ENCODE assay signal across 1 cellular context in genomic region chr6:105621564-105622175, GRCh38.
TF ChIP-seq lines count a peak whose summit lies in the region.

No MANE protein-coding gene starts in this region.

TF ChIP-seq in IMR-90, 13 proteins besides CTCF, POLR2A, EP300 and RAD21 (continued from another document):
- no peak for TF ChIP-seq MAZ (IDR thresholded peaks at IDR 0.05; ENCODE audit: borderline replicate concordance, low read depth, low read length)
- TF ChIP-seq CHD1 (IDR thresholded peaks at IDR 0.05; ENCODE audit: low read depth, low read length), result no peak
- TF ChIP-seq RFX5 (IDR thresholded peaks at IDR 0.05; ENCODE audit: low read depth, low read length), result no peak
- TF ChIP-seq FOS (IDR thresholded peaks at IDR 0.05; ENCODE audit: low read depth, low read length), result no peak
- TF ChIP-seq USF2 (IDR thresholded peaks at IDR 0.05; ENCODE audit: low read depth, low read length), result no peak
- no peak for TF ChIP-seq RCOR1 (IDR thresholded peaks at IDR 0.05; ENCODE audit: insufficient replicate concordance, low read length)
- TF ChIP-seq CEBPB (IDR thresholded peaks at IDR 0.05; ENCODE audit: low read depth, low read length), result no peak
